In genomic region chr19:33235269-33235995, GRCh38 we compare ENCODE assay signal across 8 cellular contexts. TPM values are rescaled to one million over a fixed set of nuclear protein-coding genes. Genes with fewer than 3 reads are reported as not detected.
DNase-seq lines count a peak whose midpoint lies in the region; ATAC-seq and TF ChIP-seq lines count a peak whose summit lies in the region.

No MANE protein-coding gene starts in this region.

- H3K27ac ChIP-seq in fibroblast of lung (ENCODE audit: insufficient read depth, low read length): no peak overlapping the region
- H3K27ac ChIP-seq in neuronal stem cell (replicated peaks; ENCODE audit: low read length): no peak overlapping the region

- H3K4me2 ChIP-seq in fibroblast of lung (ENCODE audit: extremely low read depth, insufficient read depth, low read length): no peak overlapping the region
- no peak overlapping the region for H3K4me2 ChIP-seq in neuronal stem cell (ENCODE audit: insufficient read depth, low read length, poor library complexity, severe bottlenecking)

- H2BK15ac ChIP-seq in neuronal stem cell (ENCODE audit: low read length): no peak overlapping the region

- H4K20me1 ChIP-seq in fibroblast of lung (ENCODE audit: control insufficient read depth, extremely low read depth, insufficient read depth, low read length): no peaks in the 10 kb centered on the region

- no peak overlapping the region for H2BK12ac ChIP-seq in neuronal stem cell (ENCODE audit: low read length)

- ATAC-seq in GM19455 (IDR thresholded peaks at IDR 0.05; ENCODE audit: unreplicated experiment) (peak; percentile 93), HG03565 (IDR thresholded peaks at IDR 0.05; ENCODE audit: unreplicated experiment) (peak; percentile 92)

- TF ChIP-seq CTCF in fibroblast of lung (conservative IDR thresholded peaks at IDR 0.05 in 1 of 2, IDR thresholded peaks at IDR 0.05 in 1 of 2; ENCODE audit: low read depth in 1 of 2, low read length in 2 of 2): peak; percentile 83 to 88

- no peaks in the 10 kb centered on the region for H3K9me3 ChIP-seq in fibroblast of lung (ENCODE audit: control insufficient read depth, insufficient read depth, low read depth, low read length)
- H3K9me3 ChIP-seq in neuronal stem cell (replicated peaks in 1 of 2; ENCODE audit: control insufficient read depth in 2 of 2, insufficient read depth in 1 of 2, low read depth in 1 of 2, low read length in 2 of 2): no peaks in the 10 kb centered on the region

- peaks cover 2% of the 10 kb centered on the region for H3K79me1 ChIP-seq in neuronal stem cell (ENCODE audit: low read depth, low read length)

- H3K23ac ChIP-seq in neuronal stem cell (ENCODE audit: low read depth, low read length, poor library complexity): no peak overlapping the region

- H3K4me1 ChIP-seq in fibroblast of lung (ENCODE audit: control insufficient read depth, extremely low read depth, insufficient read depth, low read length) (no peaks in the 10 kb centered on the region), neuronal stem cell (ENCODE audit: control insufficient read depth in 2 of 2, insufficient read depth in 1 of 2, low read depth in 1 of 2, low read length in 2 of 2) (no peaks in the 10 kb centered on the region)

- no peak overlapping the region for H3K4ac ChIP-seq in neuronal stem cell (ENCODE audit: low read length)

- no peak overlapping the region for H4K8ac ChIP-seq in neuronal stem cell (ENCODE audit: low read depth, low read length)

- no peak overlapping the region for H3K9ac ChIP-seq in fibroblast of lung (ENCODE audit: insufficient read depth, low read length)
- no peak overlapping the region for H3K9ac ChIP-seq in neuronal stem cell (ENCODE audit: low read depth, low read length, poor library complexity)

- H2BK5ac ChIP-seq in neuronal stem cell (ENCODE audit: low read length): no peak overlapping the region

- H3K18ac ChIP-seq in neuronal stem cell (ENCODE audit: low read length): no peak overlapping the region

- WGBS in neuronal stem cell (ENCODE audit: extremely low coverage in 2 of 2, insufficient read length in 2 of 2, insufficient replicate concordance in 1 of 2), 2 donors: no CpG with 5 or more reads among the region's 30 CpGs

- H2AK5ac ChIP-seq in neuronal stem cell (ENCODE audit: low read depth, low read length): peak overlapping the region; percentile 80

- no peaks in the 10 kb centered on the region for H3K36me3 ChIP-seq in fibroblast of lung (ENCODE audit: control insufficient read depth, insufficient read depth, low read length)
- no peaks in the 10 kb centered on the region for H3K36me3 ChIP-seq in neuronal stem cell (replicated peaks in 1 of 2; ENCODE audit: control insufficient read depth in 2 of 2, insufficient read depth in 2 of 2, low read length in 2 of 2)

- H3K27me3 ChIP-seq in fibroblast of lung (ENCODE audit: control insufficient read depth, insufficient read depth, low read length) (peaks cover 3% of the 10 kb centered on the region), neuronal stem cell (ENCODE audit: control insufficient read depth in 3 of 3, insufficient read depth in 3 of 3, low read depth in 1 of 3, low read length in 3 of 3) (peaks cover 0 to 29% (median 0%) of the 10 kb centered on the region in 3 experiments)

- H2AFZ ChIP-seq in fibroblast of lung (ENCODE audit: low read length) (no peak overlapping the region), neuronal stem cell (ENCODE audit: low read length) (no peak overlapping the region)

- H3K4me3 ChIP-seq in fibroblast of lung (replicated peaks in 1 of 4; ENCODE audit: control extremely low read depth in 1 of 4, insufficient read depth in 1 of 4, low read depth in 3 of 4, low read length in 4 of 4): no peak overlapping the region
- no peak overlapping the region for H3K4me3 ChIP-seq in neuronal stem cell (ENCODE audit: low read length in 2 of 2)

- H2BK120ac ChIP-seq in neuronal stem cell (ENCODE audit: low read depth, low read length): no peak overlapping the region

- H3K79me2 ChIP-seq in fibroblast of lung (ENCODE audit: control insufficient read depth, insufficient read depth, low read length): no peaks in the 10 kb centered on the region

- DNase-seq in DMS114 treated with DMSO at 0.1 percent for 48 hours (lab: John Stamatoyannopoulos, UW; ENCODE audit: unreplicated experiment) (peak; percentile 61), OCI-M2 (lab: John Stamatoyannopoulos, UW; ENCODE audit: unreplicated experiment) (peak; percentile 97), activated T-cell treated with anti-CD3 and anti-CD28 coated beads for 48 hours (ENCODE audit: low read depth) (peak; percentile 59), fibroblast of lung (ENCODE audit: low read depth in 2 of 2) (peak; percentile 40 to 66), neuronal stem cell (ENCODE audit: low spot score) (peak; percentile 78), superior temporal gyrus (ENCODE audit: extremely low spot score) (peak; percentile 90)

- H4K91ac ChIP-seq in neuronal stem cell (ENCODE audit: low read depth, low read length, poor library complexity): no peak overlapping the region

- H3K14ac ChIP-seq in neuronal stem cell (ENCODE audit: low read length): no peak overlapping the region

RNA-seq across cellular contexts. Expression of gene SLC7A10, which starts 9.8 kb away (rescaled TPM):
- total RNA-seq in fibroblast of lung: not detected in 2 replicates
- not detected in 2 replicates for polyA plus RNA-seq in fibroblast of lung
- not detected in 2 replicates for polyA plus RNA-seq in fibroblast of lung (2012)
- not detected in 2 replicates for polyA minus RNA-seq in fibroblast of lung (ENCODE audit: low replicate concordance)
- polyA plus RNA-seq in neuronal stem cell (2013, experiment 1 of 2): 1.1 TPM
- 0.97 TPM for polyA plus RNA-seq in neuronal stem cell (2013, experiment 2 of 2)

RNA-seq across cellular contexts. Expression of gene LRP3, which starts 41.3 kb away (rescaled TPM):
- 24.4 and 28.2 TPM in 2 replicates for total RNA-seq in fibroblast of lung
- 4.0 and 5.9 TPM in 2 replicates for polyA plus RNA-seq in fibroblast of lung
- polyA plus RNA-seq in fibroblast of lung (2012): 13.6 and 30.2 TPM in 2 replicates
- polyA minus RNA-seq in fibroblast of lung (ENCODE audit: low replicate concordance): 10.2 and 17.7 TPM in 2 replicates
- polyA plus RNA-seq in neuronal stem cell (2013, experiment 1 of 2): 42.5 TPM
- polyA plus RNA-seq in neuronal stem cell (2013, experiment 2 of 2): 38.5 TPM
